ENCODE assay signal across 6 cellular contexts in the genomic region with DNA sequence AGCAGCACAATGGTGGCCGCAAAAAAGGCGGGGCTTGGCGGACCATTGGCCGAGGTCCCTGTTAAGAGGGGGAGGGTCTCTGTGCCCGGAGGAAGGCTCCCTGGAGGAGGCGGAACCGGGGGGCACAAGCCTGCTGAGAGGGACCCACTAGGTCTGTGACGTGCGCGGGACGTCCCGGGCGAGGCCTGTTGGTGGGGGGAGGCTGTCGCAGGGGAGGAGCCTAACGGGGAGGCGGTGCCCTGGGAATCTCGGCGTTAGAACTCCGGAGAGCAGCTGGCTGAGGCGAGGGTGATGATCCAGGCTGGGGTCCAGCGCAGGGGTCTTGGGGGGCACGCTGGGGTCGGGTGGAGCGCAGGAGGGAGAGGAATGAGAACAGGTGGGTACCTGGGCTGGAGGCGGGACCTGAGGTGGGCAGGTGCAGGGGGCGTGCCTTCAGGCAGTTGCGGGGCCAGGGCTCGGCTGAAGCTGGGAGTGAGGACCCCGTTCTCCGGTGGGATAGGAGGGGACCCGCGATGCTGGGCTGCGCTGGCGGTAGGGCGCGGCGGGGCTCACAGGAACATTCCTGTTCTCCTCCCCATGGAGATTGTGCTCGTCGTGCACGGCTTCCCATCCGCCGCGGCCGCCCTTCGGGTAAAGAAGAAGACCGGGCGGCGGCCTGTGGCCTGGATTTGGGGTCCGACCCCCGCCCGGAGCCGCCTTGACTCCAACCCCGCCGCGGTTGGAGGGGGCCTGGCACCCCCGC. TPM values are rescaled to one million over a fixed set of nuclear protein-coding genes. Genes with fewer than 3 reads are reported as not detected.
DNase-seq lines count a peak whose midpoint lies in the region; ATAC-seq and TF ChIP-seq lines count a peak whose summit lies in the region.
"Not testable (repeated sequence)": the region's sequence is repeated elsewhere in the genome, so short reads cannot be mapped to it uniquely, and the experiment has no call there.

No MANE protein-coding gene starts in this region.

- not testable (repeated sequence) for TF ChIP-seq RAD21 in IMR-90 (IDR thresholded peaks at IDR 0.05; ENCODE audit: low read length)

- H3K36me3 Mint-ChIP-seq in effector memory CD8-positive, alpha-beta T cell (ENCODE audit: insufficient read depth) = not testable (repeated sequence)

- not testable (repeated sequence) for H3K56ac ChIP-seq in IMR-90 (ENCODE audit: extremely low read depth, insufficient read depth, low read length)

- not testable (repeated sequence) for H3K4me1 Mint-ChIP-seq in effector memory CD8-positive, alpha-beta T cell (ENCODE audit: low read depth in 2 of 2)

- not testable (repeated sequence) for TF ChIP-seq POLR2A in IMR-90 (IDR thresholded peaks at IDR 0.05; ENCODE audit: low read depth, low read length); uterus (IDR thresholded peaks at IDR 0.05)

- not testable (repeated sequence) for H3K27me3 Mint-ChIP-seq in effector memory CD8-positive, alpha-beta T cell

- TF ChIP-seq CTCF in IMR-90 (conservative IDR thresholded peaks at IDR 0.05; ENCODE audit: low read depth, low read length); kidney epithelial cell (IDR thresholded peaks at IDR 0.05; ENCODE audit: insufficient read depth, low read length, poor library complexity, severe bottlenecking); uterus (IDR thresholded peaks at IDR 0.05): not testable (repeated sequence)

- H3K27ac ChIP-seq in IMR-90 (ENCODE audit: insufficient read depth, low read length); uterus: not testable (repeated sequence)

- not testable (repeated sequence) for H2BK120ac ChIP-seq in IMR-90 (ENCODE audit: low read depth, low read length)

- not testable (repeated sequence) for H4K91ac ChIP-seq in IMR-90 (ENCODE audit: insufficient read depth, low read depth, low read length)

- not testable (repeated sequence) for DNase-seq in IMR-90; kidney epithelial cell (ENCODE audit: low read depth)
- peak; percentile 56 for DNase-seq in activated CD8-positive, alpha-beta memory T cell treated with anti-CD3 and anti-CD28 coated beads, Interleukin-2, amount 50 U/mL, for 48 hours
- DNase-seq in effector memory CD8-positive, alpha-beta T cell = peak in 2 of 3 experiments; percentile 1 to 8
- DNase-seq in posterior vena cava (ENCODE audit: low spot score) = peak; percentile 78
- DNase-seq in uterus = peak; percentile 12 to 15

- ATAC-seq in IMR-90 (ENCODE audit: low read depth) = peak; percentile 67
- peak; percentile 57 for ATAC-seq in effector memory CD8-positive, alpha-beta T cell (replicated peaks)

- not testable (repeated sequence) for H3K4me3 Mint-ChIP-seq in effector memory CD8-positive, alpha-beta T cell

- H3K9me1 ChIP-seq in IMR-90 (ENCODE audit: insufficient read depth, low read length) = not testable (repeated sequence)

- in situ Hi-C loops in IMR-90 (cut with MboI; ENCODE audit: low sequenced_read_pairs) = not testable (repeated sequence)

- dilution Hi-C loops in IMR-90 (cut with HindIII; ENCODE audit: low sequenced_read_pairs, unreplicated experiment) = not testable (repeated sequence)

- BruUV-seq in IMR-90 (replicated peaks; lab: Mats Ljungman, UMichigan) = not testable (repeated sequence)

- POLR2A ChIA-PET in IMR-90 (lab: Charles Lee; ENCODE audit: unreplicated experiment) = not testable (repeated sequence)

- not testable (repeated sequence) for H3K4me1 ChIP-seq in IMR-90 (ENCODE audit: control insufficient read depth, insufficient read depth, low read length); uterus

- not testable (repeated sequence) for H3K79me1 ChIP-seq in IMR-90 (ENCODE audit: low read depth in 1 of 2, low read length in 2 of 2)

- H2AK9ac ChIP-seq in IMR-90 (replicated peaks; ENCODE audit: low read depth, low read length, poor library complexity) = not testable (repeated sequence)

- H3K23ac ChIP-seq in IMR-90 (ENCODE audit: low read depth, low read length) = not testable (repeated sequence)

- not testable (repeated sequence) for H2AK5ac ChIP-seq in IMR-90 (ENCODE audit: low read depth, low read length)

- no CpG with 5 or more reads among the region's 56 CpGs for WGBS in IMR-90 (ENCODE audit: extremely low coverage in 2 of 2, insufficient read length in 1 of 2), 2 experiments

- not testable (repeated sequence) for H3K18ac ChIP-seq in IMR-90 (ENCODE audit: low read depth, low read length)

- not testable (repeated sequence) for H3K36me3 ChIP-seq in IMR-90 (ENCODE audit: control insufficient read depth, insufficient read depth, low read length); kidney epithelial cell (ENCODE audit: control insufficient read depth, insufficient read depth, low read length); uterus

- not testable (repeated sequence) for H4K5ac ChIP-seq in IMR-90 (ENCODE audit: low read depth, low read length)

- H4K8ac ChIP-seq in IMR-90 (ENCODE audit: low read depth in 2 of 2, low read length in 2 of 2) = not testable (repeated sequence)

- not testable (repeated sequence) for H3K9me3 Mint-ChIP-seq in effector memory CD8-positive, alpha-beta T cell

- not testable (repeated sequence) for H3K9me3 ChIP-seq in IMR-90 (ENCODE audit: control insufficient read depth, insufficient read depth, low read length); uterus

- not testable (repeated sequence) for H2BK5ac ChIP-seq in IMR-90 (ENCODE audit: low read depth, low read length, poor library complexity, severe bottlenecking)

- CTCF ChIA-PET in IMR-90 (lab: Yijun Ruan, JAX) = not testable (repeated sequence)

- not testable (repeated sequence) for H2BK15ac ChIP-seq in IMR-90 (ENCODE audit: low read depth, low read length)

- H4K20me1 ChIP-seq in IMR-90 (ENCODE audit: insufficient read depth, low read length) = not testable (repeated sequence)

- H3K4me3 ChIP-seq in IMR-90 (ENCODE audit: insufficient read depth, low read depth, low read length) (peak overlapping the region; percentile 46), kidney epithelial cell (ENCODE audit: low read depth, low read length) (peak overlapping the region; percentile 50), uterus (peak overlapping the region in 1 of 2 donors; percentile 39)

- H3K14ac ChIP-seq in IMR-90 (replicated peaks; ENCODE audit: low read depth, low read length) = not testable (repeated sequence)

- H2BK20ac ChIP-seq in IMR-90 (ENCODE audit: low read depth, low read length) = not testable (repeated sequence)

- H3K27me3 ChIP-seq in IMR-90 (ENCODE audit: control insufficient read depth, insufficient read depth, low read length); kidney epithelial cell (ENCODE audit: control insufficient read depth, insufficient read depth, low read length); uterus: not testable (repeated sequence)

- intact Hi-C loops in IMR-90 (cut with micrococcal nuclease); posterior vena cava (cut with DNase I); uterus (cut with DNase I; ENCODE audit: low total_unique reads): not testable (repeated sequence)

- not testable (repeated sequence) for H3K4ac ChIP-seq in IMR-90 (ENCODE audit: low read depth, low read length)

- not testable (repeated sequence) for H3K9ac ChIP-seq in IMR-90 (ENCODE audit: low read depth, low read length)

- not testable (repeated sequence) for H2AFZ ChIP-seq in IMR-90 (replicated peaks; ENCODE audit: low read length, poor library complexity)

- peak overlapping the region; percentile 65 for H3K4me2 ChIP-seq in IMR-90 (ENCODE audit: low read depth, low read length)

- H3K27ac Mint-ChIP-seq in effector memory CD8-positive, alpha-beta T cell = not testable (repeated sequence)

RNA-seq across cellular contexts. Expression of gene SULT1A3, which starts 6.7 kb away (rescaled TPM):
- total RNA-seq in IMR-90 (2012; rRNA removed) = 0.18 and 1.1 TPM in 2 replicates
- polyA plus RNA-seq in IMR-90 (2012; rRNA removed) = 12.8 and 17.2 TPM in 2 replicates
- 1.6 and 2.1 TPM in 2 replicates for polyA plus RNA-seq in IMR-90 (2012; cell fraction: cytosol; rRNA removed)
- polyA plus RNA-seq in IMR-90 (2012; cell fraction: nucleus; rRNA removed; ENCODE audit: low replicate concordance) = 27.1 and 49.8 TPM in 2 replicates
- 2.2 and 6.3 TPM in 2 replicates for total RNA-seq in kidney epithelial cell
- total RNA-seq in posterior vena cava = 10 to 100 TPM; 10.0 to 12.9 TPM
- 10 to 100 TPM in 2 of 4 donors, 1 to 10 TPM in 2; 1.8 to 26.5 (median 9.5) TPM for total RNA-seq in uterus

RNA-seq across cellular contexts. Expression of gene SLX1A, which starts 12.0 kb away (rescaled TPM):
- total RNA-seq in IMR-90 (2012; rRNA removed) (8.4 and 11.4 TPM in 2 replicates), kidney epithelial cell (35.0 and 45.4 TPM in 2 replicates), posterior vena cava (10 to 100 TPM; 19.8 to 21.5 TPM), uterus (100 to 1,000 TPM in 1 of 4 donors, 10 to 100 TPM in 3; 10.6 to 142 (median 41.0) TPM)
- 35.1 and 44.4 TPM in 2 replicates for polyA plus RNA-seq in IMR-90 (2012; rRNA removed)
- 35.5 and 46.1 TPM in 2 replicates for polyA plus RNA-seq in IMR-90 (2012; cell fraction: cytosol; rRNA removed)
- polyA plus RNA-seq in IMR-90 (2012; cell fraction: nucleus; rRNA removed; ENCODE audit: low replicate concordance) = 49.9 and 142 TPM in 2 replicates

RNA-seq across cellular contexts. Expression of gene BOLA2B, which starts 12.2 kb away (rescaled TPM):
- 301 and 407 TPM in 2 replicates for total RNA-seq in IMR-90 (2012; rRNA removed)
- polyA plus RNA-seq in IMR-90 (2012; rRNA removed) = 90.1 and 121 TPM in 2 replicates
- polyA plus RNA-seq in IMR-90 (2012; cell fraction: cytosol; rRNA removed) = 1,032 and 2,834 TPM in 2 replicates
- 55.5 and 93.4 TPM in 2 replicates for polyA plus RNA-seq in IMR-90 (2012; cell fraction: nucleus; rRNA removed; ENCODE audit: low replicate concordance)
- total RNA-seq in kidney epithelial cell = 312 and 512 TPM in 2 replicates
- 10 to 100 TPM; 58.8 to 60.0 TPM for total RNA-seq in posterior vena cava
- 10 to 100 TPM in 2 of 4 donors, 1 to 10 TPM in 1, not detected in 1; 4.7 to 34.1 (median 27.5) TPM for total RNA-seq in uterus

RNA-seq across cellular contexts. Expression of gene CORO1A, which starts 22.3 kb away (rescaled TPM):
- total RNA-seq in IMR-90 (2012; rRNA removed) (6.4 and 7.2 TPM in 2 replicates), kidney epithelial cell (9.7 and 10.8 TPM in 2 replicates), posterior vena cava (10 to 100 TPM; 38.1 to 49.8 TPM), uterus (10 to 100 TPM; 12.7 to 30.5 (median 18.2) TPM)
- polyA plus RNA-seq in IMR-90 (2012; rRNA removed) = 13.2 and 16.7 TPM in 2 replicates
- 8.6 and 13.4 TPM in 2 replicates for polyA plus RNA-seq in IMR-90 (2012; cell fraction: cytosol; rRNA removed)
- polyA plus RNA-seq in IMR-90 (2012; cell fraction: nucleus; rRNA removed; ENCODE audit: low replicate concordance) = 6.8 and 34.8 TPM in 2 replicates

RNA-seq across cellular contexts. Expression of gene NPIPB13, which starts 42.6 kb away (rescaled TPM):
- 0.28 and 0.54 TPM in 2 replicates for total RNA-seq in IMR-90 (2012; rRNA removed)
- polyA plus RNA-seq in IMR-90 (2012; rRNA removed) = 4.4 and 4.5 TPM in 2 replicates
- polyA plus RNA-seq in IMR-90 (2012; cell fraction: cytosol; rRNA removed) = 1.4 and 2.1 TPM in 2 replicates
- polyA plus RNA-seq in IMR-90 (2012; cell fraction: nucleus; rRNA removed; ENCODE audit: low replicate concordance) = 22.9 and 47.3 TPM in 2 replicates
- total RNA-seq in kidney epithelial cell = 0.46 and 0.55 TPM in 2 replicates
- 10 to 100 TPM in 1 of 2 donors, 1 to 10 TPM in 1; 5.7 to 21.2 TPM for total RNA-seq in posterior vena cava
- 10 to 100 TPM in 3 of 4 donors, 1 to 10 TPM in 1; 1.9 to 38.5 (median 13.5) TPM for total RNA-seq in uterus
